1 cellular context compared by ENCODE assay signal in genomic region chr6:157436944-157437336, GRCh38.
TF ChIP-seq lines count a peak whose summit lies in the region.

No MANE protein-coding gene starts in this region.

TF ChIP-seq in K562, 482 proteins besides CTCF, POLR2A, EP300 and RAD21 (continued from another document):
- TF ChIP-seq HMGXB4 (CRISPR knock-in tag; IDR thresholded peaks at IDR 0.05) (no peak), SRSF7 (optimal IDR thresholded peaks at IDR 0.05; ENCODE audit: low read depth, low read length) (no peak), GTF2E2 (tag; IDR thresholded peaks at IDR 0.05) (no peak), FOXP4 (CRISPR knock-in tag; IDR thresholded peaks at IDR 0.05; ENCODE audit: borderline replicate concordance) (no peak), ZBTB17 (CRISPR knock-in tag; IDR thresholded peaks at IDR 0.05) (no peak), ZNF75A (CRISPR knock-in tag; IDR thresholded peaks at IDR 0.05) (no peak), CXXC5 (CRISPR knock-in tag; IDR thresholded peaks at IDR 0.05) (no peak)
- TF ChIP-seq, protein P1, sequence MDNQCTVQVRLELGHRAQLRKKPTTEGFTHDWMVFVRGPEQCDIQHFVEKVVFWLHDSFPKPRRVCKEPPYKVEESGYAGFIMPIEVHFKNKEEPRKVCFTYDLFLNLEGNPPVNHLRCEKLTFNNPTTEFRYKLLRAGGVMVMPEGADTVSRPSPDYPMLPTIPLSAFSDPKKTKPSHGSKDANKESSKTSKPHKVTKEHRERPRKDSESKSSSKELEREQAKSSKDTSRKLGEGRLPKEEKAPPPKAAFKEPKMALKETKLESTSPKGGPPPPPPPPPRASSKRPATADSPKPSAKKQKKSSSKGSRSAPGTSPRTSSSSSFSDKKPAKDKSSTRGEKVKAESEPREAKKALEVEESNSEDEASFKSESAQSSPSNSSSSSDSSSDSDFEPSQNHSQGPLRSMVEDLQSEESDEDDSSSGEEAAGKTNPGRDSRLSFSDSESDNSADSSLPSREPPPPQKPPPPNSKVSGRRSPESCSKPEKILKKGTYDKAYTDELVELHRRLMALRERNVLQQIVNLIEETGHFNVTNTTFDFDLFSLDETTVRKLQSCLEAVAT (IDR thresholded peaks at IDR 0.05) = no peak
- TF ChIP-seq, protein P2, sequence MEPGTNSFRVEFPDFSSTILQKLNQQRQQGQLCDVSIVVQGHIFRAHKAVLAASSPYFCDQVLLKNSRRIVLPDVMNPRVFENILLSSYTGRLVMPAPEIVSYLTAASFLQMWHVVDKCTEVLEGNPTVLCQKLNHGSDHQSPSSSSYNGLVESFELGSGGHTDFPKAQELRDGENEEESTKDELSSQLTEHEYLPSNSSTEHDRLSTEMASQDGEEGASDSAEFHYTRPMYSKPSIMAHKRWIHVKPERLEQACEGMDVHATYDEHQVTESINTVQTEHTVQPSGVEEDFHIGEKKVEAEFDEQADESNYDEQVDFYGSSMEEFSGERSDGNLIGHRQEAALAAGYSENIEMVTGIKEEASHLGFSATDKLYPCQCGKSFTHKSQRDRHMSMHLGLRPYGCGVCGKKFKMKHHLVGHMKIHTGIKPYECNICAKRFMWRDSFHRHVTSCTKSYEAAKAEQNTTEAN (CRISPR knock-in tag; IDR thresholded peaks at IDR 0.05) = no peak
TF ChIP-seq in K562: peak in this region for 0.
